In the genomic region with DNA sequence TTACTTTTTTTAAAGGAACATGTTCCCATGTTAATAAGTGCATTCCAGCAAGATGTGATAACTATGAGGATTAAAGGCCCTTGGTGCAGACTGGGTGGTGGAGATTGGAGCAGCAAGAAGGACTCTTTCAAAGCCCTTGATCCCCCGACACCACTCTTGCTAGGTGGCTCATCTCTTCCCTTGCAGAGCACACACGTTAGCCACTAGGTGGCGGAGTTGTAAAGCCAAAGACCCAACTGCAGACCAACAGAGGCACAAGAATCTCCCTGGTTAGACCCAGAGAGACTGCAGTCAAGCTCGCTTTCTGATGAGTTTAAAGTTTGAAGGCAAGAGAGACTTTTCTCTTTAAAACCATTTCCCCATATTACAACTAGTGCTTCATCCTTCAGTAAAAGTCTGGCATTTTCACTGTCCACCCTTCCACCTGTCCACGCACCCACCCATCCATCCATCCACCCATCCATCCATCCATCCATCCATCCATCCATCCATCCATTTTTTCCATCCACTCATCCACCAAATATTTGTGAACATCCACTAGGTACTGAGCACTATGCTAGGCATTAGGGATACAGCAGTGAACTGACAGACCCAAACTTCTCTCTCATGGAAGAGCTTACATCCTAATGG, we compare ENCODE assay signal across 8 cellular contexts.
DNase-seq lines count a peak whose midpoint lies in the region; ATAC-seq and TF ChIP-seq lines count a peak whose summit lies in the region.

No MANE protein-coding gene starts in this region.

- H3K36me3 ChIP-seq in body of pancreas (replicated peaks in 1 of 2; ENCODE audit: insufficient read depth in 1 of 2, low read depth in 2 of 2): no peaks in the 10 kb centered on the region

- H3K9me3 ChIP-seq in body of pancreas: no peaks in the 10 kb centered on the region

- TF ChIP-seq CTCF in body of pancreas (IDR thresholded peaks at IDR 0.05): peak; percentile 75 to 89 (median 79)

- intact Hi-C loops in body of pancreas (cut with DNase I): loop anchor here (5.0 kb wide), 1 partner anchor 491 kb away; the partner anchor contains the start of gene DRD1

- ATAC-seq in body of pancreas: peak; percentile 60
- ATAC-seq in HG03097 (IDR thresholded peaks at IDR 0.05; ENCODE audit: low FRiP score, unreplicated experiment): no peak

- H3K4me3 ChIP-seq in body of pancreas: no peak overlapping the region

- H3K27ac ChIP-seq in body of pancreas: no peak overlapping the region

- no peak for TF ChIP-seq POLR2A in body of pancreas (IDR thresholded peaks at IDR 0.05)

- DNase-seq in Daoy (ENCODE audit: low read depth): peak; percentile 85
- peak; percentile 25 for DNase-seq in HCEC 1CT
- DNase-seq in NCI-H146 treated with DMSO at 0.1 percent for 48 hours (lab: John Stamatoyannopoulos, UW; ENCODE audit: unreplicated experiment): peak; percentile 16
- DNase-seq in T-helper 2 cell: peak in 4 of 5 experiments; percentile 2 to 74 (median 36)
- peak; percentile 58 to 64 (median 62) for DNase-seq in body of pancreas
- DNase-seq in iPS-NIHi11 (ENCODE audit: low spot score): peak; percentile 88
- peak; percentile 66 for DNase-seq in stimulated activated CD4-positive, alpha-beta T cell treated with anti-CD3 and anti-CD28 coated beads, Interleukin-15, amount 100 ng/mL, for 24 hours

- H3K27me3 ChIP-seq in body of pancreas: no peaks in the 10 kb centered on the region

- no peaks in the 10 kb centered on the region for H3K4me1 ChIP-seq in body of pancreas

- WGBS in body of pancreas, 2 donors: 20 to 22% methylated on average over 5 of the region's 5 CpGs

Comparison
In these comparisons a context has a peak if more than half of its experiments do, and no peak if none do; other contexts are left out.
1. DNase-seq: peak in every context shown above with its lines; median percentile 88 in iPS-NIHi11; 85 in Daoy; 66 in stimulated activated CD4-positive, alpha-beta T cell treated with anti-CD3 and anti-CD28 coated beads, Interleukin-15, amount 100 ng/mL, for 24 hours; 62 in body of pancreas; 36 in T-helper 2 cell; 25 in HCEC 1CT; 16 in NCI-H146 treated with DMSO at 0.1 percent for 48 hours.